ENCODE assay signal across 1 cellular context in genomic region chr1:68294354-68295066, GRCh38.
TF ChIP-seq lines count a peak whose summit lies in the region.

No MANE protein-coding gene starts in this region.

TF ChIP-seq in H1, 55 proteins besides CTCF, POLR2A, EP300 and RAD21:
- no peak for TF ChIP-seq PHF8 (conservative IDR thresholded peaks at IDR 0.05; ENCODE audit: low read depth, low read length)
- TF ChIP-seq ASH2L (IDR thresholded peaks at IDR 0.05; ENCODE audit: low read length), result peak; percentile 36
- peak in 1 of 2 experiments; percentile 10; a peak in 1 of 4 replicates for TF ChIP-seq HDAC2 (IDR thresholded peaks at IDR 0.05; ENCODE audit: borderline replicate concordance in 1 of 2, low read depth in 2 of 2, low read length in 2 of 2)
- no peak for TF ChIP-seq TCF12 (IDR thresholded peaks at IDR 0.05; ENCODE audit: low read depth, low read length)
